Comparison of ENCODE assay signal across 8 cellular contexts in the genomic region with DNA sequence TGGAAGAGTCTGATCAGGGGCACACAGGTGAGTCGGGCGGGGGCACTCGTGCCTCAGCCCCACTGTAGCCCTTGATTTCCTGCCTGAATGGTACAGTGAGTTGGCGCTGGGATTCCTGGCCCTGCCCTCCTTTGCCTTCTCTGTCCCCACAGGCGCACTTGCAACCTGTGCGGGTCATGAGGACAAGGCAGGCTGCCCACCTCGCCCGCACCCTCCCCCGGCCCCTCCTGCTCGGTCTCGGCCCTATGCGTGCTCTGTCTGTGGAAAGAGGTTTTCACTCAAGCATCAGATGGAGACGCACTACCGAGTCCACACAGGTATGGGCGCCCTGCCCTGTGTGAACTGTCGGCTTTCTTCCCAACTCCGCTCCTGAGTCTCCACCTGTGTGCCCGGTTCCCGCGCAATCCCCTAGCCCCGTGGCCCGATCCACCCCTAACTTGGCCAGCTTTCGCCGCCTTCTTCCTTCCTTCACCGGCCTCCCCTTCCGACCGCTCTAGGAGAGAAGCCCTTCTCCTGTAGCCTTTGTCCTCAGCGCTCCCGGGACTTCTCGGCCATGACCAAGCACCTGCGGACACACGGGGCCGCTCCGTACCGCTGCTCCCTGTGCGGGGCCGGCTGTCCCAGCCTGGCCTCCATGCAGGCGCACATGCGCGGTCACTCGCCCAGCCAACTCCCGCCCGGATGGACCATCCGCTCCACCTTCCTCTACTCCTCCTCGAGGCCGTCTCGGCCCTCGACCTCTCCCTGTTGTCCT. TPM values are rescaled to one million over a fixed set of nuclear protein-coding genes. Genes with fewer than 3 reads are reported as not detected.
DNase-seq lines count a peak whose midpoint lies in the region; ATAC-seq, FAIRE-seq and TF ChIP-seq lines count a peak whose summit lies in the region.

No MANE protein-coding gene starts in this region.

- peak overlapping the region; percentile 98 for H3K4me2 ChIP-seq in trophoblast cell (ENCODE audit: low read length)

- no peak overlapping the region for H2BK5ac ChIP-seq in trophoblast cell (ENCODE audit: low read depth, low read length, poor library complexity)

- H4K91ac ChIP-seq in trophoblast cell (ENCODE audit: low read depth, low read length): peak overlapping the region; percentile 6

- peaks cover 59% of the 10 kb centered on the region for H3K36me3 Mint-ChIP-seq in activated T-helper 2 cell treated with anti-CD3 and anti-CD28 coated beads, Interferon-gamma antibody, Interleukin-2, Interleukin-4, amounts not matched to agents 10 μg/mL and 5 μg/mL and 100 μg/mL, durations not matched to agents 14 hours and 24 hours and 36 hours (ENCODE audit: low read depth)

- peaks cover 10% of the 10 kb centered on the region for H3K79me2 ChIP-seq in trophoblast cell (ENCODE audit: control insufficient read depth, insufficient read depth, low read length, poor library complexity)

- H3K4me3 ChIP-seq in GM12865 (ENCODE audit: low read depth, low read length) (peak overlapping the region; percentile 90), HUES64 (ENCODE audit: low read length) (peak overlapping the region; percentile 78), heart right ventricle (peak overlapping the region; percentile 36 to 98 (median 82)), trophoblast cell (ENCODE audit: low read depth, low read length) (peak overlapping the region; percentile 78)

- H3K23ac ChIP-seq in trophoblast cell (ENCODE audit: low read length): no peak overlapping the region

- H3K9me3 ChIP-seq in HUES64 (ENCODE audit: insufficient read depth, low read depth, low read length): no peaks in the 10 kb centered on the region
- no peaks in the 10 kb centered on the region for H3K9me3 ChIP-seq in heart right ventricle
- no peaks in the 10 kb centered on the region for H3K9me3 ChIP-seq in trophoblast cell (ENCODE audit: insufficient read depth, low read depth, low read length)

- peaks cover 6% of the 10 kb centered on the region for H3K79me1 ChIP-seq in trophoblast cell (ENCODE audit: low read length)

- peak; percentile 20 to 71 (median 62) for ATAC-seq in heart right ventricle

- H3K27ac ChIP-seq in HUES64 (ENCODE audit: low read depth, low read length): peak overlapping the region; percentile 77
- peak overlapping the region; percentile 78 to 97 (median 92) for H3K27ac ChIP-seq in heart right ventricle
- H3K27ac ChIP-seq in trophoblast cell (ENCODE audit: low read depth, low read length): peak overlapping the region; percentile 32

- peak overlapping the region; percentile 81 for H3K9ac ChIP-seq in HUES64 (ENCODE audit: low read depth, low read length)
- peak overlapping the region; percentile 79 for H3K9ac ChIP-seq in trophoblast cell (ENCODE audit: low read length)

- H3K14ac ChIP-seq in trophoblast cell (ENCODE audit: low read length): peak overlapping the region; percentile 19

- peaks cover 41% of the 10 kb centered on the region for H3K4me1 Mint-ChIP-seq in activated T-helper 2 cell treated with anti-CD3 and anti-CD28 coated beads, Interferon-gamma antibody, Interleukin-2, Interleukin-4, amounts not matched to agents 10 μg/mL and 5 μg/mL and 100 μg/mL, durations not matched to agents 14 hours and 24 hours and 36 hours (ENCODE audit: low read depth)

- peaks cover 3% of the 10 kb centered on the region for H3K9me3 Mint-ChIP-seq in activated T-helper 2 cell treated with anti-CD3 and anti-CD28 coated beads, Interferon-gamma antibody, Interleukin-2, Interleukin-4, amounts not matched to agents 10 μg/mL and 5 μg/mL and 100 μg/mL, durations not matched to agents 14 hours and 24 hours and 36 hours

- FAIRE-seq in GM12891 (lab: Jason Lieb, UNC): no peak

- H2BK12ac ChIP-seq in trophoblast cell (ENCODE audit: low read length): no peak overlapping the region

- 5% methylated on average over 48 of the region's 48 CpGs for WGBS in HUES64
- 3 to 4% methylated on average over 48 of the region's 48 CpGs for WGBS in heart right ventricle, 2 donors
- no CpG with 5 or more reads among the region's 48 CpGs for WGBS in trophoblast cell (ENCODE audit: extremely low coverage, insufficient coverage, insufficient read length)

- H2AK5ac ChIP-seq in trophoblast cell (ENCODE audit: low read length): no peak overlapping the region

- H3K18ac ChIP-seq in trophoblast cell (ENCODE audit: low read length): peak overlapping the region; percentile 15

- H3K4ac ChIP-seq in trophoblast cell (ENCODE audit: low read depth, low read length): peak overlapping the region; percentile 18

- TF ChIP-seq CTCF in GM12865 (IDR thresholded peaks at IDR 0.05; ENCODE audit: insufficient read depth, low read depth, low read length, missing control alignments) (no peak), heart right ventricle (IDR thresholded peaks at IDR 0.05) (no peak)

- no peak for TF ChIP-seq POLR2A in GM12891 (IDR thresholded peaks at IDR 0.05; ENCODE audit: low read depth, low read length)

- intact Hi-C loops in activated T-helper 2 cell treated with anti-CD3 and anti-CD28 coated beads, Interferon-gamma antibody, Interleukin-2, Interleukin-4, amounts not matched to agents 10 μg/mL and 5 μg/mL and 100 μg/mL, durations not matched to agents 14 hours and 24 hours and 36 hours (cut with micrococcal nuclease): loop anchor here (2.0 to 5.0 kb wide), 3 partner anchors 13 to 449 kb away; a partner anchor contains a TSS
- intact Hi-C loops in heart right ventricle (cut with DNase I): loop anchor here in 9 of 10 donors (1.0 to 10.0 kb wide), 13 partner anchors 14 to 204 kb away; a partner anchor contains a TSS

- no peak overlapping the region for H2BK120ac ChIP-seq in trophoblast cell (ENCODE audit: insufficient read depth, low read length, poor library complexity)

- peaks cover 4% of the 10 kb centered on the region; the same call in 1 of the 2 replicates for H3K27me3 ChIP-seq in HUES64 (ENCODE audit: insufficient read depth, low read length)
- H3K27me3 ChIP-seq in heart right ventricle: no peaks in the 10 kb centered on the region
- H3K27me3 ChIP-seq in trophoblast cell (ENCODE audit: insufficient read depth, low read length): no peaks in the 10 kb centered on the region

- H2AFZ ChIP-seq in trophoblast cell (ENCODE audit: insufficient read depth, low read length, poor library complexity): peak overlapping the region; percentile 47

- DNase-seq in GM12865 (ENCODE audit: low read depth) (no peak), heart right ventricle (peak; percentile 67 to 74), trophoblast cell (peak; percentile 48 to 69), EL (no peak), GM12891 (ENCODE audit: insufficient read length, low spot score) (no peak), NOMO-1 (lab: John Stamatoyannopoulos, UW; ENCODE audit: unreplicated experiment in 2 of 2) (no peak)
- no peak for DNase-seq in activated T-helper 2 cell treated with anti-CD3 and anti-CD28 coated beads, Interferon-gamma antibody, Interleukin-2, Interleukin-4, amounts not matched to agents 10 μg/mL and 5 μg/mL and 100 μg/mL, durations not matched to agents 14 hours and 24 hours and 36 hours (ENCODE audit: low spot score)

- H3K36me3 ChIP-seq in HUES64 (ENCODE audit: insufficient read depth, low read length) (peaks cover 11% of the 10 kb centered on the region), heart right ventricle (peaks cover 0 to 17% (median 0%) of the 10 kb centered on the region in 9 donors), trophoblast cell (ENCODE audit: control insufficient read depth in 1 of 2, insufficient read depth in 2 of 2, low read length in 2 of 2) (peaks cover 14 to 15% of the 10 kb centered on the region in 2 experiments)

- H4K8ac ChIP-seq in trophoblast cell (ENCODE audit: low read depth, low read length): peak overlapping the region; percentile 82

- H3K4me1 ChIP-seq in HUES64 (ENCODE audit: insufficient read depth, low read length): peaks cover 21% of the 10 kb centered on the region
- H3K4me1 ChIP-seq in heart right ventricle: peaks cover 6 to 34% (median 27%) of the 10 kb centered on the region in 9 donors
- H3K4me1 ChIP-seq in trophoblast cell (ENCODE audit: control insufficient read depth in 1 of 2, insufficient read depth in 2 of 2, low read length in 2 of 2): peaks cover 10 to 15% of the 10 kb centered on the region in 2 experiments

- H4K12ac ChIP-seq in trophoblast cell (ENCODE audit: low read depth, low read length): peak overlapping the region; percentile 43

- peak overlapping the region; percentile 94 for H3K4me3 Mint-ChIP-seq in activated T-helper 2 cell treated with anti-CD3 and anti-CD28 coated beads, Interferon-gamma antibody, Interleukin-2, Interleukin-4, amounts not matched to agents 10 μg/mL and 5 μg/mL and 100 μg/mL, durations not matched to agents 14 hours and 24 hours and 36 hours (ENCODE audit: low read depth)

- no peaks in the 10 kb centered on the region for H3K27me3 Mint-ChIP-seq in activated T-helper 2 cell treated with anti-CD3 and anti-CD28 coated beads, Interferon-gamma antibody, Interleukin-2, Interleukin-4, amounts not matched to agents 10 μg/mL and 5 μg/mL and 100 μg/mL, durations not matched to agents 14 hours and 24 hours and 36 hours (ENCODE audit: low read depth)

- H3K27ac Mint-ChIP-seq in activated T-helper 2 cell treated with anti-CD3 and anti-CD28 coated beads, Interferon-gamma antibody, Interleukin-2, Interleukin-4, amounts not matched to agents 10 μg/mL and 5 μg/mL and 100 μg/mL, durations not matched to agents 14 hours and 24 hours and 36 hours: peak overlapping the region; percentile 92

RNA-seq across cellular contexts. Expression of a gene that starts 1.6 kb away (rescaled TPM):
- 18.5 TPM for polyA plus RNA-seq in HUES64 (2013, experiment 1 of 2)
- 18.5 TPM for polyA plus RNA-seq in HUES64 (2013, experiment 2 of 2)
- total RNA-seq in activated T-helper 2 cell treated with anti-CD3 and anti-CD28 coated beads, Interferon-gamma antibody, Interleukin-2, Interleukin-4, amounts not matched to agents 10 μg/mL and 5 μg/mL and 100 μg/mL, durations not matched to agents 14 hours and 24 hours and 36 hours: 58.4 and 63.3 TPM in 2 replicates
- total RNA-seq in heart right ventricle: 10 to 100 TPM; 10.8 to 19.2 (median 14.6) TPM
- polyA plus RNA-seq in heart right ventricle: 10 to 100 TPM; 15.0 to 28.7 TPM
- polyA plus RNA-seq in trophoblast cell (2013): 18.4 and 20.0 TPM in 2 replicates
- 23.7 TPM for polyA plus RNA-seq in GM12891 (2012; ENCODE audit: low read depth, missing spikeins)

RNA-seq across cellular contexts. Expression of a gene that starts 11.8 kb away (rescaled TPM):
- polyA plus RNA-seq in HUES64 (2013, experiment 1 of 2): not detected
- polyA plus RNA-seq in HUES64 (2013, experiment 2 of 2): not detected
- total RNA-seq in activated T-helper 2 cell treated with anti-CD3 and anti-CD28 coated beads, Interferon-gamma antibody, Interleukin-2, Interleukin-4, amounts not matched to agents 10 μg/mL and 5 μg/mL and 100 μg/mL, durations not matched to agents 14 hours and 24 hours and 36 hours: 231 and 234 TPM in 2 replicates
- under 1 TPM in 1 of 10 donors, not detected in 9; 0.12 TPM for total RNA-seq in heart right ventricle
- polyA plus RNA-seq in heart right ventricle: under 1 TPM in 1 of 2 donors, not detected in 1; 0.03 TPM
- not detected in 2 replicates for polyA plus RNA-seq in trophoblast cell (2013)
- 31.2 TPM for polyA plus RNA-seq in GM12891 (2012; ENCODE audit: low read depth, missing spikeins)

RNA-seq across cellular contexts. Expression of a gene that starts 26.1 kb away (rescaled TPM):
- 5.0 TPM for polyA plus RNA-seq in HUES64 (2013, experiment 1 of 2)
- 6.0 TPM for polyA plus RNA-seq in HUES64 (2013, experiment 2 of 2)
- total RNA-seq in activated T-helper 2 cell treated with anti-CD3 and anti-CD28 coated beads, Interferon-gamma antibody, Interleukin-2, Interleukin-4, amounts not matched to agents 10 μg/mL and 5 μg/mL and 100 μg/mL, durations not matched to agents 14 hours and 24 hours and 36 hours: 136 and 138 TPM in 2 replicates
- 10 to 100 TPM in 1 of 10 donors, 1 to 10 TPM in 9; 1.1 to 17.1 (median 2.3) TPM for total RNA-seq in heart right ventricle
- polyA plus RNA-seq in heart right ventricle: 10 to 100 TPM in 1 of 2 donors, 1 to 10 TPM in 1; 6.6 to 13.3 TPM
- 4.2 and 5.3 TPM in 2 replicates for polyA plus RNA-seq in trophoblast cell (2013)
- 39.6 TPM for polyA plus RNA-seq in GM12891 (2012; ENCODE audit: low read depth, missing spikeins)

RNA-seq across cellular contexts. Expression of a gene that starts 29.1 kb away (rescaled TPM):
- 11.7 TPM for polyA plus RNA-seq in HUES64 (2013, experiment 1 of 2)
- 11.4 TPM for polyA plus RNA-seq in HUES64 (2013, experiment 2 of 2)
- total RNA-seq in activated T-helper 2 cell treated with anti-CD3 and anti-CD28 coated beads, Interferon-gamma antibody, Interleukin-2, Interleukin-4, amounts not matched to agents 10 μg/mL and 5 μg/mL and 100 μg/mL, durations not matched to agents 14 hours and 24 hours and 36 hours: 27.4 and 30.8 TPM in 2 replicates
- 10 to 100 TPM; 17.4 to 35.1 (median 20.3) TPM for total RNA-seq in heart right ventricle
- polyA plus RNA-seq in heart right ventricle: 10 to 100 TPM; 11.5 to 57.7 TPM
- 12.1 and 12.4 TPM in 2 replicates for polyA plus RNA-seq in trophoblast cell (2013)
- 18.8 TPM for polyA plus RNA-seq in GM12891 (2012; ENCODE audit: low read depth, missing spikeins)

RNA-seq across cellular contexts. Expression of a gene that starts 29.3 kb away (rescaled TPM):
- 54.2 TPM for polyA plus RNA-seq in HUES64 (2013, experiment 1 of 2)
- polyA plus RNA-seq in HUES64 (2013, experiment 2 of 2): 56.0 TPM
- total RNA-seq in activated T-helper 2 cell treated with anti-CD3 and anti-CD28 coated beads, Interferon-gamma antibody, Interleukin-2, Interleukin-4, amounts not matched to agents 10 μg/mL and 5 μg/mL and 100 μg/mL, durations not matched to agents 14 hours and 24 hours and 36 hours: 45.1 and 46.9 TPM in 2 replicates
- total RNA-seq in heart right ventricle: 10 to 100 TPM; 34.8 to 70.7 (median 44.9) TPM
- 100 to 1,000 TPM in 1 of 2 donors, 10 to 100 TPM in 1; 69.3 to 149 TPM for polyA plus RNA-seq in heart right ventricle
- polyA plus RNA-seq in trophoblast cell (2013): 119 and 123 TPM in 2 replicates
- 31.0 TPM for polyA plus RNA-seq in GM12891 (2012; ENCODE audit: low read depth, missing spikeins)

Comparison
In these comparisons a context has a peak if more than half of its experiments do, and no peak if none do; other contexts are left out.
1. DNase-seq: peak in heart right ventricle (2 of 2) and trophoblast cell (2 of 2); none in GM12865 (single experiment), activated T-helper 2 cell treated with anti-CD3 and anti-CD28 coated beads, Interferon-gamma antibody, Interleukin-2, Interleukin-4, amounts not matched to agents 10 μg/mL and 5 μg/mL and 100 μg/mL, durations not matched to agents 14 hours and 24 hours and 36 hours (single experiment), EL (single experiment), GM12891 (single experiment) and NOMO-1 (0 of 2).
2. H3K27ac ChIP-seq: peak in every context shown above with its lines; median percentile 92 in heart right ventricle; 77 in HUES64; 32 in trophoblast cell.
3. RNA of a gene that starts 11.8 kb away (total RNA-seq): 231 to 234 TPM in activated T-helper 2 cell treated with anti-CD3 and anti-CD28 coated beads, Interferon-gamma antibody, Interleukin-2, Interleukin-4, amounts not matched to agents 10 μg/mL and 5 μg/mL and 100 μg/mL, durations not matched to agents 14 hours and 24 hours and 36 hours; 0.12 TPM in heart right ventricle; every median in the first group is over 100 times any median in the second.
4. Peak in every context shown above with its lines, with median percentiles within 50 percentile points of each other: H3K4me3 ChIP-seq.